ENCODE assay signal across 8 cellular contexts in the genomic region with DNA sequence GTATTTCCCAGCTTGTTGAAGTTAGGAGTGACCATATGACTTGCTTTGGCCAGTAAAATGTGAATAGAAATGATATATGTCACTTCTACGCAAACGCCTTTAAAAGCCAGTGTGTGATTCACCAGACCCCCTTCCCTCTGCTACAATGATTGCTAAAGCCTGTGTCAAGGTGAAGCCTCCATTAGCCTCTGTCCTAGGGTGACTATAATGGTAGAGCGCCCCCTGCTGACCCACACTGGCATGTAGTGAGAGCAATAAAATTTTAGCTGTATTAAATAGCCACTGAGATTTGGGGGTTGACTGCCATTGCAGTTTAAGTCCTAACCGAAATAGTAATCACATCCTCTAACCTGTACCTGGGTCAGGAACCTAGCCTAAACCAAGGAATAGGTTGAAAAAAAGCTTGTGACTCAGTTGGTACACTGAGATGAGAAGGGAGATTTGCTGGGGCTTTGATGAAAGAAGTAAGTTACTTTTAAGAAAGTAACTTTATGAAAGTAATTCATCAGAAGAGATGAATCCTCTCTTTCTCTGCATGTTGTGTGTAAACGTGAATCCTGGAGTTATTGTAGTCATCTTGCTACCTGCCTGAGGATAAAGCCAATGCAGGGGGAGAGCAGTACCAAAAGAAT. TPM values are rescaled to one million over a fixed set of nuclear protein-coding genes. Genes with fewer than 3 reads are reported as not detected.
DNase-seq lines count a peak whose midpoint lies in the region; ATAC-seq, FAIRE-seq and TF ChIP-seq lines count a peak whose summit lies in the region.

No MANE protein-coding gene starts in this region.

- TF ChIP-seq CTCF in A549 (IDR thresholded peaks at IDR 0.05) (peak; percentile 88), activated B cell treated with CpG ODN at 0.5 μM for 24 hours (IDR thresholded peaks at IDR 0.05) (no peak), left lung (IDR thresholded peaks at IDR 0.05) (peak; percentile 66)

- no peak overlapping the region for H3K4me2 ChIP-seq in A549

- DNase-seq in A549 (ENCODE audit: low read depth in 1 of 2, low spot score in 1 of 2): peak; percentile 33 to 75
- peak; percentile 30 for DNase-seq in NCI-H2029 treated with DMSO at 0.1 percent for 48 hours (lab: John Stamatoyannopoulos, UW)
- DNase-seq in activated B cell treated with CpG ODN at 0.5 μM for 24 hours: peak; percentile 53
- peak in 52 of 61 donors; percentile 3 to 78 (median 31) for DNase-seq in caudate nucleus (lab: John Stamatoyannopoulos, UW)
- peak; percentile 67 to 73 for DNase-seq in left lung
- peak; percentile 51 to 71 (median 54) for DNase-seq in stimulated activated CD4-positive, alpha-beta T cell treated with anti-CD3 and anti-CD28 coated beads, TNF-alpha, amount 100 ng/mL, for 1 hour (ENCODE audit: low read depth in 3 of 3, low spot score in 1 of 3)

- H3K27me3 ChIP-seq in left lung: no peaks in the 10 kb centered on the region

- FAIRE-seq in A549 (lab: Jason Lieb, UNC): peak; percentile 84

- peaks cover 19% of the 10 kb centered on the region; the same call in 2 of the 3 replicates for H3K4me1 ChIP-seq in A549
- H3K4me1 ChIP-seq in left lung: no peaks in the 10 kb centered on the region

- H3K4me3 Mint-ChIP-seq in activated B cell treated with CpG ODN at 0.5 μM for 24 hours: no peak overlapping the region

- POLR2A ChIA-PET in A549 (lab: Yijun Ruan, JAX): interaction anchor here (0.5 to 0.9 kb wide), 2 partner anchors 172 to 199 kb away, joined by 3 to 4 read pairs; partner anchors contain the start of gene NDUFB4
- POLR2A ChIA-PET in activated B cell treated with CpG ODN at 0.5 μM for 24 hours (lab: Charles Lee): interaction anchor here (0.6 to 1.0 kb wide), 2 partner anchors 197 to 1487 kb away, joined by 3 read pairs; no protein-coding TSS in a partner anchor

- TF ChIP-seq POLR2A in A549 (IDR thresholded peaks at IDR 0.05; ENCODE audit: low read length): no peak

- H3K36me3 ChIP-seq in left lung: no peaks in the 10 kb centered on the region

- H3K4me1 Mint-ChIP-seq in activated B cell treated with CpG ODN at 0.5 μM for 24 hours: no peaks in the 10 kb centered on the region

- H3K36me3 Mint-ChIP-seq in activated B cell treated with CpG ODN at 0.5 μM for 24 hours (ENCODE audit: low read depth): no peaks in the 10 kb centered on the region

- ATAC-seq in A549 (peak; percentile 84 to 92), GM18508 (IDR thresholded peaks at IDR 0.05; ENCODE audit: insufficient read depth, unreplicated experiment) (peak; percentile 87), HG02973 (IDR thresholded peaks at IDR 0.05; ENCODE audit: unreplicated experiment) (peak; percentile 95), activated B cell treated with CpG ODN at 0.5 μM for 24 hours (ENCODE audit: low read depth) (peak; percentile 96), left lung (peak; percentile 97)

- CTCF ChIA-PET in A549 (lab: Yijun Ruan, JAX): interaction anchor here (0.5 to 4.5 kb wide), 58 partner anchors 10 to 722 kb away, joined by 3 to 30 read pairs (median 4); partner anchors contain the start of genes HGD and NDUFB4
- CTCF ChIA-PET in activated B cell treated with CpG ODN at 0.5 μM for 24 hours (lab: Charles Lee): interaction anchor here (0.6 to 4.7 kb wide), 11 partner anchors 10 to 552 kb away, joined by 3 to 97 read pairs (median 5); partner anchors contain the start of genes GTF2E1 and RABL3

- H3K4me3 ChIP-seq in A549 (no peak overlapping the region), left lung (no peak overlapping the region)

- WGBS in A549 (ENCODE audit: missing lambda C conversion rate): 19% methylated on average over 5 of the region's 5 CpGs

- no peaks in the 10 kb centered on the region for H3K9me3 Mint-ChIP-seq in activated B cell treated with CpG ODN at 0.5 μM for 24 hours

- peak; percentile 86 to 95 for TF ChIP-seq RAD21 in A549 (conservative IDR thresholded peaks at IDR 0.05 in 1 of 2, IDR thresholded peaks at IDR 0.05 in 1 of 2)

- H3K27ac Mint-ChIP-seq in activated B cell treated with CpG ODN at 0.5 μM for 24 hours: no peak overlapping the region

- intact Hi-C loops in activated B cell treated with CpG ODN at 0.5 μM for 24 hours (cut with micrococcal nuclease) (loop anchor here (1.0 to 10.0 kb wide), 3 partner anchors 234 to 1910 kb away; no protein-coding TSS in a partner anchor), left lung (cut with DNase I) (loop anchor here in 1 of 2 donors (2.0 kb wide), 1 partner anchor 232 kb away; no protein-coding TSS in a partner anchor)

- H3K27ac ChIP-seq in A549 (no peak overlapping the region), caudate nucleus (ENCODE audit: low read depth, low read length) (no peak overlapping the region), left lung (no peak overlapping the region)

- H3K9me3 ChIP-seq in A549 (no peaks in the 10 kb centered on the region), left lung (no peaks in the 10 kb centered on the region)

- H3K27me3 Mint-ChIP-seq in activated B cell treated with CpG ODN at 0.5 μM for 24 hours: no peaks in the 10 kb centered on the region

- TF ChIP-seq EP300 in A549 (IDR thresholded peaks at IDR 0.05): no peak

TF ChIP-seq in A549, 52 proteins besides CTCF, POLR2A, EP300 and RAD21 (continues in another document):
- TF ChIP-seq HOXB5 (CRISPR knock-in tag; IDR thresholded peaks at IDR 0.05) (no peak), MAFK (IDR thresholded peaks at IDR 0.05; ENCODE audit: partially characterized antibody) (no peak), PBX3 (IDR thresholded peaks at IDR 0.05) (no peak), ZC3H11A (IDR thresholded peaks at IDR 0.05) (no peak), CHD2 (IDR thresholded peaks at IDR 0.05; ENCODE audit: low read length, partially characterized antibody) (no peak), CEBPB (IDR thresholded peaks at IDR 0.05) (peak in 1 of 2 experiments; percentile 43; a peak in 1 of 4 replicates), FOSB (CRISPR knock-in tag; IDR thresholded peaks at IDR 0.05) (no peak), NPAS2 (CRISPR knock-in tag; IDR thresholded peaks at IDR 0.05; ENCODE audit: borderline replicate concordance) (no peak), TP53 (CRISPR knock-in tag; IDR thresholded peaks at IDR 0.05) (no peak), GATA3 (IDR thresholded peaks at IDR 0.05; ENCODE audit: borderline replicate concordance) (no peak), NR3C1 (IDR thresholded peaks at IDR 0.05) (no peak)
- TF ChIP-seq, protein P1, sequence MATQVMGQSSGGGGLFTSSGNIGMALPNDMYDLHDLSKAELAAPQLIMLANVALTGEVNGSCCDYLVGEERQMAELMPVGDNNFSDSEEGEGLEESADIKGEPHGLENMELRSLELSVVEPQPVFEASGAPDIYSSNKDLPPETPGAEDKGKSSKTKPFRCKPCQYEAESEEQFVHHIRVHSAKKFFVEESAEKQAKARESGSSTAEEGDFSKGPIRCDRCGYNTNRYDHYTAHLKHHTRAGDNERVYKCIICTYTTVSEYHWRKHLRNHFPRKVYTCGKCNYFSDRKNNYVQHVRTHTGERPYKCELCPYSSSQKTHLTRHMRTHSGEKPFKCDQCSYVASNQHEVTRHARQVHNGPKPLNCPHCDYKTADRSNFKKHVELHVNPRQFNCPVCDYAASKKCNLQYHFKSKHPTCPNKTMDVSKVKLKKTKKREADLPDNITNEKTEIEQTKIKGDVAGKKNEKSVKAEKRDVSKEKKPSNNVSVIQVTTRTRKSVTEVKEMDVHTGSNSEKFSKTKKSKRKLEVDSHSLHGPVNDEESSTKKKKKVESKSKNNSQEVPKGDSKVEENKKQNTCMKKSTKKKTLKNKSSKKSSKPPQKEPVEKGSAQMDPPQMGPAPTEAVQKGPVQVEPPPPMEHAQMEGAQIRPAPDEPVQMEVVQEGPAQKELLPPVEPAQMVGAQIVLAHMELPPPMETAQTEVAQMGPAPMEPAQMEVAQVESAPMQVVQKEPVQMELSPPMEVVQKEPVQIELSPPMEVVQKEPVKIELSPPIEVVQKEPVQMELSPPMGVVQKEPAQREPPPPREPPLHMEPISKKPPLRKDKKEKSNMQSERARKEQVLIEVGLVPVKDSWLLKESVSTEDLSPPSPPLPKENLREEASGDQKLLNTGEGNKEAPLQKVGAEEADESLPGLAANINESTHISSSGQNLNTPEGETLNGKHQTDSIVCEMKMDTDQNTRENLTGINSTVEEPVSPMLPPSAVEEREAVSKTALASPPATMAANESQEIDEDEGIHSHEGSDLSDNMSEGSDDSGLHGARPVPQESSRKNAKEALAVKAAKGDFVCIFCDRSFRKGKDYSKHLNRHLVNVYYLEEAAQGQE (IDR thresholded peaks at IDR 0.05): no peak

RNA-seq across cellular contexts. Expression of gene GTF2E1, which starts 52.6 kb away (rescaled TPM):
- polyA plus RNA-seq in A549 (2011; rRNA removed) (20.0 and 26.8 TPM in 2 replicates), A549 (2017; fragmentation: RNase III; extraction: RNeasy Plus Mini Kit Qiagen cat#74134 plus additional on column Dnase treatment) (16.4 to 19.7 TPM (median 18.6 TPM) in 3 replicates)
- polyA plus RNA-seq in A549 (2012; cell fraction: cytosol; rRNA removed): 8.2 and 8.5 TPM in 2 replicates
- 4.9 and 7.4 TPM in 2 replicates for polyA plus RNA-seq in A549 (2012; cell fraction: nucleus; rRNA removed)
- polyA minus RNA-seq in A549 (2011; rRNA and poly(A)+ RNA removed): 30.5 and 31.9 TPM in 2 replicates
- total RNA-seq in activated B cell treated with CpG ODN at 0.5 μM for 24 hours (22.1 and 22.9 TPM in 2 replicates), left lung (10 to 100 TPM; 14.5 to 21.5 TPM)

RNA-seq across cellular contexts. Expression of gene RABL3, which starts 52.8 kb away (rescaled TPM):
- polyA plus RNA-seq in A549 (2011; rRNA removed) (14.0 and 17.6 TPM in 2 replicates), A549 (2017; fragmentation: RNase III; extraction: RNeasy Plus Mini Kit Qiagen cat#74134 plus additional on column Dnase treatment) (28.2 to 31.7 TPM (median 29.0 TPM) in 3 replicates)
- 2.4 and 2.7 TPM in 2 replicates for polyA plus RNA-seq in A549 (2012; cell fraction: cytosol; rRNA removed)
- 0.94 and 1.8 TPM in 2 replicates for polyA plus RNA-seq in A549 (2012; cell fraction: nucleus; rRNA removed)
- polyA minus RNA-seq in A549 (2011; rRNA and poly(A)+ RNA removed): 3.8 and 5.8 TPM in 2 replicates
- total RNA-seq in activated B cell treated with CpG ODN at 0.5 μM for 24 hours (29.7 and 29.9 TPM in 2 replicates), left lung (10 to 100 TPM; 19.0 to 20.0 TPM)
